24 cellular contexts compared by ENCODE assay signal in genomic region chr2:186526281-186526680, GRCh38.
"Had no signal": no experiment of that assay in that cellular context is flagged by ENCODE, and none has a peak within 500 bp of the region (broad histone marks: within the 10 kb centered on the region; RNA-seq: fewer than 3 reads in every experiment).

No MANE protein-coding gene starts in this region.

- ATAC-seq: activated CD8-positive, alpha-beta memory T cell treated with anti-CD3 and anti-CD28 coated beads, Interleukin-2, amount 10 ng/mL, durations not matched to agents 7 days and 5 days; activated naive CD4-positive, alpha-beta T cell treated with anti-CD3 and anti-CD28 coated beads, Interleukin-2, amount 50 U/mL, for 72 hours; activated naive CD8-positive, alpha-beta T cell treated with anti-CD3 and anti-CD28 coated beads, Interleukin-2, amount 50 U/mL, for 24 hours; activated T-cell treated with anti-CD3 and anti-CD28 coated beads, Interleukin-2, amount 50 U/mL, for 4 hours; T-helper 17 cell had no signal

- H3K4me1 ChIP-seq: ascending aorta had no signal

- FAIRE-seq: TTC549 had no signal

- DNase-seq: activated B cell treated with CpG ODN at 0.5 μM for 24 hours; activated CD4-positive, alpha-beta T cell treated with anti-CD3 and anti-CD28 coated beads for 1 hour; activated CD4-positive, alpha-beta T cell treated with anti-CD3 and anti-CD28 coated beads, Interleukin-2, amount 10 ng/mL, durations not matched to agents 24 days and 14 days; activated CD4-positive, alpha-beta T cell treated with anti-CD3 and anti-CD28 coated beads, Interleukin-2, amount 50 U/mL, for 48 hours; activated CD8-positive, alpha-beta memory T cell treated with anti-CD3 and anti-CD28 coated beads, Interleukin-2, amount 10 ng/mL, durations not matched to agents 7 days and 5 days; activated effector memory CD4-positive, alpha-beta T cell treated with anti-CD3 and anti-CD28 coated beads, Interleukin-2, amount 50 U/mL, for 16 hours; activated naive CD4-positive, alpha-beta T cell treated with Interleukin-2 at 50 U/mL for 16 hours; activated naive CD8-positive, alpha-beta T cell treated with anti-CD3 and anti-CD28 coated beads, Interleukin-2, amount 50 U/mL, for 24 hours; activated T-cell treated with anti-CD3 and anti-CD28 coated beads, Interleukin-2, amount 50 U/mL, for 4 hours; amniotic stem cell; MM.1S; NCI-H1105; NCI-H1436; NCI-H187 treated with DMSO at 0.1 percent for 48 hours; NCI-H2081 treated with DMSO at 0.1 percent for 48 hours; NCI-H446 treated with DMSO at 0.1 percent for 48 hours; NCI-H524 treated with DMSO at 0.1 percent for 48 hours; NCI-H774; SIG-M5; T-helper 17 cell; T-helper 9 cell had no signal

- H3K4me3 ChIP-seq: ascending aorta had no signal

- H3K27ac ChIP-seq: ascending aorta had no signal

- H3K27me3 ChIP-seq: ascending aorta had no signal

- H3K9me3 ChIP-seq: ascending aorta had no signal
